15 cellular contexts compared by ENCODE assay signal in genomic region chr13:42474954-42475353, GRCh38.
A peak's percentile ranks its signal among the peaks of the same experiment; 100 is the strongest.
DNase-seq lines count a peak whose midpoint lies in the region; ATAC-seq and TF ChIP-seq lines count a peak whose summit lies in the region.
"Had no signal": no experiment of that assay in that cellular context is flagged by ENCODE, and none has a peak within 500 bp of the region (broad histone marks: within the 10 kb centered on the region; RNA-seq: fewer than 3 reads in every experiment).

No MANE protein-coding gene starts in this region.

- intact Hi-C loops in body of pancreas (cut with DNase I), result no loop called here

- in situ Hi-C loops in HAP-1 (cut with MboI; ENCODE audit: low sequenced_read_pairs), result no loop called here

- H3K27ac ChIP-seq in body of pancreas, result no peak overlapping the region
- H3K27ac ChIP-seq: sigmoid colon had no signal

- ATAC-seq in body of pancreas (no peak), GM18867 (IDR thresholded peaks at IDR 0.05; ENCODE audit: unreplicated experiment) (no peak)

- no peak for TF ChIP-seq POLR2A in body of pancreas (IDR thresholded peaks at IDR 0.05)

- no peak overlapping the region for H3K4me3 ChIP-seq in HAP-1
- no peak overlapping the region for H3K4me3 ChIP-seq in body of pancreas
- H3K4me3 ChIP-seq: sigmoid colon had no signal

- 0 out of 2 replicates have a peak, but pooled peaks cover 4% of the 10 kb centered on the region for H3K9me3 ChIP-seq in HAP-1
- no peaks in the 10 kb centered on the region for H3K9me3 ChIP-seq in body of pancreas
- H3K9me3 ChIP-seq: sigmoid colon had no signal

- DNase-seq in activated effector memory CD4-positive, alpha-beta T cell treated with anti-CD3 and anti-CD28 coated beads, Interleukin-2, amount 50 U/mL, for 16 hours, result peak; percentile 69
- no peak for DNase-seq in activated effector memory CD4-positive, alpha-beta T cell treated with Interleukin-2 at 50 U/mL for 16 hours
- peak; percentile 41 to 46 for DNase-seq in activated T-cell treated with anti-CD3 and anti-CD28 coated beads, Interleukin-2, amount 50 U/mL, for 48 hours
- DNase-seq in fibroblast of gingiva (ENCODE audit: low read depth) (peak; percentile 86), HAP-1 (ENCODE audit: low spot score in 2 of 2) (no peak), body of pancreas (no peak)
- peak; percentile 20 for DNase-seq in stimulated activated CD4-positive, alpha-beta T cell treated with anti-CD3 and anti-CD28 coated beads, Interleukin-2, amount 100 ng/mL, for 4 hours (ENCODE audit: low read depth)
- DNase-seq: anterior cingulate cortex; Calu3; effector CD4-positive, alpha-beta T cell; NCI-H2029; NCI-H748 treated with DMSO at 0.1 percent for 48 hours; sigmoid colon; substantia nigra had no signal

- no peaks in the 10 kb centered on the region for H3K27me3 ChIP-seq in HAP-1 (ENCODE audit: low read depth)
- no peaks in the 10 kb centered on the region for H3K27me3 ChIP-seq in body of pancreas
- H3K27me3 ChIP-seq: sigmoid colon had no signal

- 66 to 81% methylated on average over 5 of the region's 5 CpGs for WGBS in body of pancreas, 2 donors

- no peak for TF ChIP-seq CTCF in body of pancreas (IDR thresholded peaks at IDR 0.05)

- no peaks in the 10 kb centered on the region for H3K36me3 ChIP-seq in HAP-1 (replicated peaks)
- no peaks in the 10 kb centered on the region for H3K36me3 ChIP-seq in body of pancreas (replicated peaks in 1 of 2; ENCODE audit: insufficient read depth in 1 of 2, low read depth in 2 of 2)
- H3K36me3 ChIP-seq: sigmoid colon had no signal

- no peaks in the 10 kb centered on the region for H3K4me1 ChIP-seq in HAP-1
- no peaks in the 10 kb centered on the region for H3K4me1 ChIP-seq in body of pancreas
- H3K4me1 ChIP-seq: sigmoid colon had no signal

Comparison
In these comparisons a context has a peak if more than half of its experiments do, and no peak if none do; other contexts are left out.
1. DNase-seq: peak in activated effector memory CD4-positive, alpha-beta T cell treated with anti-CD3 and anti-CD28 coated beads, Interleukin-2, amount 50 U/mL, for 16 hours (single experiment), activated T-cell treated with anti-CD3 and anti-CD28 coated beads, Interleukin-2, amount 50 U/mL, for 48 hours (2 of 2), fibroblast of gingiva (single experiment) and stimulated activated CD4-positive, alpha-beta T cell treated with anti-CD3 and anti-CD28 coated beads, Interleukin-2, amount 100 ng/mL, for 4 hours (single experiment); none in activated effector memory CD4-positive, alpha-beta T cell treated with Interleukin-2 at 50 U/mL for 16 hours (single experiment), HAP-1 (0 of 2) and body of pancreas (0 of 4).